In genomic region chr3:178785961-178786360, GRCh38 we compare ENCODE assay signal across 21 cellular contexts.
DNase-seq lines count a peak whose midpoint lies in the region; ATAC-seq and TF ChIP-seq lines count a peak whose summit lies in the region.
"Had no signal": no experiment of that assay in that cellular context is flagged by ENCODE, and none has a peak within 500 bp of the region (broad histone marks: within the 10 kb centered on the region; RNA-seq: fewer than 3 reads in every experiment).

No MANE protein-coding gene starts in this region.

- ATAC-seq in GM18870 (IDR thresholded peaks at IDR 0.05; ENCODE audit: unreplicated experiment) = no peak
- ATAC-seq in activated T-cell treated with anti-CD3 and anti-CD28 coated beads, Interleukin-2, amount 50 U/mL, for 72 hours (replicated peaks in 1 of 2) = no peak
- ATAC-seq: A549, GM12878 had no signal

- H3K27me3 Mint-ChIP-seq in activated T-cell treated with anti-CD3 and anti-CD28 coated beads, Interleukin-2, amount 50 U/mL, for 72 hours (ENCODE audit: low read depth) = no peaks in the 10 kb centered on the region
- H3K27me3 Mint-ChIP-seq: CD4-positive, CD25-positive, alpha-beta regulatory T cell had no signal

- no peaks in the 10 kb centered on the region for H3K36me3 Mint-ChIP-seq in activated T-cell treated with anti-CD3 and anti-CD28 coated beads, Interleukin-2, amount 50 U/mL, for 72 hours (ENCODE audit: insufficient read depth in 2 of 2)
- H3K36me3 Mint-ChIP-seq: CD4-positive, CD25-positive, alpha-beta regulatory T cell had no signal

- TF ChIP-seq CTCF in fibroblast of mammary gland (conservative IDR thresholded peaks at IDR 0.05; ENCODE audit: control insufficient read depth, insufficient read depth, low read depth, low read length) (no peak), GM13976 (IDR thresholded peaks at IDR 0.05; ENCODE audit: borderline replicate concordance, control extremely low read depth, extremely low read depth, insufficient read depth, missing control alignments) (no peak)

- no peak overlapping the region for H3K4me3 Mint-ChIP-seq in activated T-cell treated with anti-CD3 and anti-CD28 coated beads, Interleukin-2, amount 50 U/mL, for 72 hours
- H3K4me3 Mint-ChIP-seq: CD4-positive, CD25-positive, alpha-beta regulatory T cell had no signal

- H3K9me3 Mint-ChIP-seq in activated T-cell treated with anti-CD3 and anti-CD28 coated beads, Interleukin-2, amount 50 U/mL, for 72 hours = peaks cover 0 to 1% of the 10 kb centered on the region in 2 donors

- no peak overlapping the region for H3K27ac Mint-ChIP-seq in activated T-cell treated with anti-CD3 and anti-CD28 coated beads, Interleukin-2, amount 50 U/mL, for 72 hours
- H3K27ac Mint-ChIP-seq: CD4-positive, CD25-positive, alpha-beta regulatory T cell had no signal

- DNase-seq in HCEC 1CT (peak; percentile 34), amniotic epithelial cell (ENCODE audit: low read depth) (peak; percentile 5), fibroblast of mammary gland (ENCODE audit: low read depth) (peak; percentile 6), stromal cell of bone marrow (ENCODE audit: low read depth) (peak; percentile 6), GM13976 (ENCODE audit: low spot score) (no peak)
- no peak for DNase-seq in activated T-cell treated with anti-CD3 and anti-CD28 coated beads, Interleukin-2, amount 50 U/mL, for 72 hours
- DNase-seq: Caco-2; CD4-positive, CD25-positive, alpha-beta regulatory T cell; DMS 273 treated with DMSO at 0.1 percent for 48 hours; DMS79 treated with DMSO at 0.1 percent for 48 hours; H7; IMR-90; NCI-H1048; NCI-H1417 treated with DMSO at 0.1 percent for 48 hours; NCI-H187; NCI-H446; NCI-H526; Right ventricle myocardium superior had no signal

- in situ Hi-C loops in GM13976 (cut with MboI; ENCODE audit: low sequenced_read_pairs, unreplicated experiment) = no loop called here

- no peak overlapping the region for H3K4me3 ChIP-seq in fibroblast of mammary gland (ENCODE audit: control insufficient read depth, low read depth, low read length)
- H3K4me3 ChIP-seq: A549, GM12878 had no signal

- no peaks in the 10 kb centered on the region for H3K4me1 Mint-ChIP-seq in activated T-cell treated with anti-CD3 and anti-CD28 coated beads, Interleukin-2, amount 50 U/mL, for 72 hours (ENCODE audit: low read depth)
- H3K4me1 Mint-ChIP-seq: CD4-positive, CD25-positive, alpha-beta regulatory T cell had no signal

Comparison
In these comparisons a context has a peak if more than half of its experiments do, and no peak if none do; other contexts are left out.
1. DNase-seq: peak in HCEC 1CT (single experiment), amniotic epithelial cell (single experiment), fibroblast of mammary gland (single experiment) and stromal cell of bone marrow (single experiment); none in GM13976 (single experiment) and activated T-cell treated with anti-CD3 and anti-CD28 coated beads, Interleukin-2, amount 50 U/mL, for 72 hours (0 of 2).